In genomic region chr10:27099916-27100799, GRCh38 we compare ENCODE assay signal across 1 cellular context.
TF ChIP-seq lines count a peak whose summit lies in the region.

ANKRD26 (minus strand) TSS chr10:27100494; CDS start chr10:27100326, 168 bp downstream.

TF ChIP-seq in HepG2, 621 proteins besides CTCF, POLR2A, EP300 and RAD21 (continued from another document):
- TF ChIP-seq ELF1 (CRISPR knock-in tag; IDR thresholded peaks at IDR 0.05) (no peak), RFXAP (CRISPR knock-in tag; IDR thresholded peaks at IDR 0.05; ENCODE audit: borderline replicate concordance) (peak; percentile 49; the same call in 1 of the 2 replicates), ARID2 (CRISPR knock-in tag; IDR thresholded peaks at IDR 0.05; ENCODE audit: borderline replicate concordance) (peak; percentile 35; the same call in 1 of the 2 replicates), ZIK1 (CRISPR knock-in tag; IDR thresholded peaks at IDR 0.05; ENCODE audit: borderline replicate concordance, low read depth) (no peak; the same call in 1 of the 2 replicates), MED13 (CRISPR knock-in tag; IDR thresholded peaks at IDR 0.05) (no peak), ELF4 (CRISPR knock-in tag; IDR thresholded peaks at IDR 0.05; ENCODE audit: borderline replicate concordance) (peak; percentile 50; the same call in 1 of the 2 replicates), RFX1 (IDR thresholded peaks at IDR 0.05) (no peak), ZEB1 (IDR thresholded peaks at IDR 0.05; ENCODE audit: insufficient replicate concordance, low read depth) (no peak), REXO4 (CRISPR knock-in tag; IDR thresholded peaks at IDR 0.05; ENCODE audit: borderline replicate concordance) (no peak), ZNF761 (CRISPR knock-in tag; conservative IDR thresholded peaks at IDR 0.05) (0 out of 2 replicates have a peak, but pooled peaks have one; percentile 38), ZNF724P (CRISPR knock-in tag; IDR thresholded peaks at IDR 0.05; ENCODE audit: borderline replicate concordance) (no peak), HNRNPL (IDR thresholded peaks at IDR 0.05; ENCODE audit: low read depth, low read length) (no peak), ATF1 (CRISPR knock-in tag; IDR thresholded peaks at IDR 0.05) (no peak), FOSL1 (CRISPR knock-in tag; IDR thresholded peaks at IDR 0.05; ENCODE audit: borderline replicate concordance) (no peak), CREBL2 (CRISPR knock-in tag; IDR thresholded peaks at IDR 0.05; ENCODE audit: borderline replicate concordance) (no peak), NFE2L2 (IDR thresholded peaks at IDR 0.05; ENCODE audit: low read length) (no peak), ZNF274 (CRISPR knock-in tag; IDR thresholded peaks at IDR 0.05) (peak; percentile 30; the same call in 1 of the 2 replicates), STAT5B (CRISPR knock-in tag; IDR thresholded peaks at IDR 0.05) (no peak), ZNF660 (CRISPR knock-in tag; IDR thresholded peaks at IDR 0.05; ENCODE audit: borderline replicate concordance, low read depth) (no peak), ZBTB26 (CRISPR knock-in tag; IDR thresholded peaks at IDR 0.05; ENCODE audit: borderline replicate concordance) (peak; percentile 21; the same call in 1 of the 2 replicates), ZFX (CRISPR knock-in tag; IDR thresholded peaks at IDR 0.05; ENCODE audit: low read depth) (peak; percentile 78), HDAC1 (CRISPR knock-in tag; IDR thresholded peaks at IDR 0.05) (peak; percentile 54), ZNF441 (CRISPR knock-in tag; IDR thresholded peaks at IDR 0.05; ENCODE audit: borderline replicate concordance) (peak; percentile 42; the same call in 1 of the 2 replicates), SP140L (CRISPR knock-in tag; IDR thresholded peaks at IDR 0.05; ENCODE audit: borderline replicate concordance) (peak; percentile 71; the same call in 1 of the 2 replicates), IKZF4 (CRISPR knock-in tag; IDR thresholded peaks at IDR 0.05; ENCODE audit: borderline replicate concordance, low read depth, not compliant biosample characterization) (no peak), ZNF768 (CRISPR knock-in tag; IDR thresholded peaks at IDR 0.05) (no peak; the same call in 1 of the 2 replicates), ZNF775 (CRISPR knock-in tag; IDR thresholded peaks at IDR 0.05; ENCODE audit: borderline replicate concordance) (no peak), RAD51 (IDR thresholded peaks at IDR 0.05; ENCODE audit: borderline replicate concordance) (no peak), MBD4 (IDR thresholded peaks at IDR 0.05; ENCODE audit: borderline replicate concordance, low read length) (no peak), PRDM15 (CRISPR knock-in tag; IDR thresholded peaks at IDR 0.05) (0 out of 2 replicates have a peak, but pooled peaks have one; percentile 33), FOXJ3 (CRISPR knock-in tag; IDR thresholded peaks at IDR 0.05; ENCODE audit: borderline replicate concordance) (0 out of 2 replicates have a peak, but pooled peaks have one; percentile 30), ZNF737 (CRISPR knock-in tag; IDR thresholded peaks at IDR 0.05; ENCODE audit: borderline replicate concordance) (no peak), ERF (CRISPR knock-in tag; IDR thresholded peaks at IDR 0.05) (peak; percentile 80; the same call in 1 of the 2 replicates), ZNF747 (CRISPR knock-in tag; IDR thresholded peaks at IDR 0.05; ENCODE audit: borderline replicate concordance) (peak; percentile 46; the same call in 1 of the 2 replicates), ZFP37 (CRISPR knock-in tag; IDR thresholded peaks at IDR 0.05; ENCODE audit: borderline replicate concordance) (peak; percentile 75; the same call in 1 of the 2 replicates), IRX3 (CRISPR knock-in tag; IDR thresholded peaks at IDR 0.05; ENCODE audit: borderline replicate concordance, low read depth) (no peak), REL (CRISPR knock-in tag; conservative IDR thresholded peaks at IDR 0.05) (no peak), ATF3 (CRISPR knock-in tag; IDR thresholded peaks at IDR 0.05) (peak; percentile 12; the same call in 1 of the 2 replicates), ARID5B (CRISPR knock-in tag; IDR thresholded peaks at IDR 0.05) (0 out of 2 replicates have a peak, but pooled peaks have one; percentile 4), MTA3 (CRISPR knock-in tag; IDR thresholded peaks at IDR 0.05) (no peak), CENPT (CRISPR knock-in tag; IDR thresholded peaks at IDR 0.05; ENCODE audit: low read depth) (no peak), HMGA1 (CRISPR knock-in tag; conservative IDR thresholded peaks at IDR 0.05) (no peak), TBX2 (CRISPR knock-in tag; IDR thresholded peaks at IDR 0.05; ENCODE audit: borderline replicate concordance) (peak; percentile 54; the same call in 1 of the 2 replicates), ZNF382 (CRISPR knock-in tag; IDR thresholded peaks at IDR 0.05; ENCODE audit: borderline replicate concordance) (no peak), TFDP1 (CRISPR knock-in tag; IDR thresholded peaks at IDR 0.05; ENCODE audit: borderline replicate concordance) (0 out of 2 replicates have a peak, but pooled peaks have one; percentile 54), BRCA1 (CRISPR knock-in tag; IDR thresholded peaks at IDR 0.05) (0 out of 2 replicates have a peak, but pooled peaks have one; percentile 61)
- TF ChIP-seq, protein P1, sequence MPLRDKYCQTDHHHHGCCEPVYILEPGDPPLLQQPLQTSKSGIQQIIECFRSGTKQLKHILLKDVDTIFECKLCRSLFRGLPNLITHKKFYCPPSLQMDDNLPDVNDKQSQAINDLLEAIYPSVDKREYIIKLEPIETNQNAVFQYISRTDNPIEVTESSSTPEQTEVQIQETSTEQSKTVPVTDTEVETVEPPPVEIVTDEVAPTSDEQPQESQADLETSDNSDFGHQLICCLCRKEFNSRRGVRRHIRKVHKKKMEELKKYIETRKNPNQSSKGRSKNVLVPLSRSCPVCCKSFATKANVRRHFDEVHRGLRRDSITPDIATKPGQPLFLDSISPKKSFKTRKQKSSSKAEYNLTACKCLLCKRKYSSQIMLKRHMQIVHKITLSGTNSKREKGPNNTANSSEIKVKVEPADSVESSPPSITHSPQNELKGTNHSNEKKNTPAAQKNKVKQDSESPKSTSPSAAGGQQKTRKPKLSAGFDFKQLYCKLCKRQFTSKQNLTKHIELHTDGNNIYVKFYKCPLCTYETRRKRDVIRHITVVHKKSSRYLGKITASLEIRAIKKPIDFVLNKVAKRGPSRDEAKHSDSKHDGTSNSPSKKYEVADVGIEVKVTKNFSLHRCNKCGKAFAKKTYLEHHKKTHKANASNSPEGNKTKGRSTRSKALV (CRISPR knock-in tag; IDR thresholded peaks at IDR 0.05) = no peak
- TF ChIP-seq, protein P2, sequence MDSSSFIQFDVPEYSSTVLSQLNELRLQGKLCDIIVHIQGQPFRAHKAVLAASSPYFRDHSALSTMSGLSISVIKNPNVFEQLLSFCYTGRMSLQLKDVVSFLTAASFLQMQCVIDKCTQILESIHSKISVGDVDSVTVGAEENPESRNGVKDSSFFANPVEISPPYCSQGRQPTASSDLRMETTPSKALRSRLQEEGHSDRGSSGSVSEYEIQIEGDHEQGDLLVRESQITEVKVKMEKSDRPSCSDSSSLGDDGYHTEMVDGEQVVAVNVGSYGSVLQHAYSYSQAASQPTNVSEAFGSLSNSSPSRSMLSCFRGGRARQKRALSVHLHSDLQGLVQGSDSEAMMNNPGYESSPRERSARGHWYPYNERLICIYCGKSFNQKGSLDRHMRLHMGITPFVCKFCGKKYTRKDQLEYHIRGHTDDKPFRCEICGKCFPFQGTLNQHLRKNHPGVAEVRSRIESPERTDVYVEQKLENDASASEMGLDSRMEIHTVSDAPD (CRISPR knock-in tag; IDR thresholded peaks at IDR 0.05) = no peak
- TF ChIP-seq, protein P3, sequence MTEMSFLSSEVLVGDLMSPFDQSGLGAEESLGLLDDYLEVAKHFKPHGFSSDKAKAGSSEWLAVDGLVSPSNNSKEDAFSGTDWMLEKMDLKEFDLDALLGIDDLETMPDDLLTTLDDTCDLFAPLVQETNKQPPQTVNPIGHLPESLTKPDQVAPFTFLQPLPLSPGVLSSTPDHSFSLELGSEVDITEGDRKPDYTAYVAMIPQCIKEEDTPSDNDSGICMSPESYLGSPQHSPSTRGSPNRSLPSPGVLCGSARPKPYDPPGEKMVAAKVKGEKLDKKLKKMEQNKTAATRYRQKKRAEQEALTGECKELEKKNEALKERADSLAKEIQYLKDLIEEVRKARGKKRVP (CRISPR knock-in tag; IDR thresholded peaks at IDR 0.05) = no peak
